ENCODE assay signal across 15 cellular contexts in the genomic region with DNA sequence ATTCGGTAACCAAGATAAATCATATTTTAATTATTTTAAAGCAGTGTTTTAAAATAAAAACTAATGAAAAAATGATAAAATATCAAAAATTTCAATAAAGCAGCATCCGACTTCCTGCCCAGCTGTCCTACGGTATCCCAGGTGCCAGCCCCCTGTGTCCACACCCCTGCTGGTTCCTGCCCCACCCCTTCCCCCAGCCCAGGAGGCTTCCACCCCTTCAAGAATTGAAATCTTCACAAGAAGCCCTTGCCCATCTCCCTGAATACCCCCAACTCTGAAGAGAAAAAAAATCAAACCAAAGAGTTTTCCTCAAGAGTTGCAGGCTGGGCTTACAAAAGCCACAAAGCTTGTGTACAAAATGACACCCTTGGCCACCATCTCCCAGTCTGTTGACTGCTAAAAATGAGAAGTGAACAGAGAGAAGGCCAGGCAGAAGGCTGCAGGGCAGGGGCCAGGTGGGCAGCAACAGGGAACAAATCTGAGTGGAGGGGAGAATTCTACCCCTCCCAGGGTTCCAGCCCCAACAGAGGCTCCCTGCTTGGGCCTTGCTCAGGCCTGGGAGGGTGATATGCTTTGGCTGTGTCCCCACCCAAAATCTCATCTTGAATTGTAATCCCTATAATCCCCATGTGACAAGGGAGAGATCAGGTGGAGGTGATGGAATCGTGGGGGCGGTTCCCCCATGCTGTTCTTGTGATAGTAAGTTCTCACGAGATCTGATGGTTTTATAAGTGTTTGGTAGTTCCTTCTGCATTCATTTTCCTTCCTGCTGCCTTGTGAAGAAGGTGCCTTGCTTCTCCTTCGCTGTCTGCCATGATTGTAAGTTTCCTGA. TPM values are rescaled to one million over a fixed set of nuclear protein-coding genes. Genes with fewer than 3 reads are reported as not detected.
DNase-seq lines count a peak whose midpoint lies in the region; ATAC-seq, FAIRE-seq and TF ChIP-seq lines count a peak whose summit lies in the region.
"Had no signal": no experiment of that assay in that cellular context is flagged by ENCODE, and none has a peak within 500 bp of the region (broad histone marks: within the 10 kb centered on the region; RNA-seq: fewer than 3 reads in every experiment).

No MANE protein-coding gene starts in this region.

- H3K27me3 Mint-ChIP-seq in stimulated activated naive CD8-positive, alpha-beta T cell treated with anti-CD3 and anti-CD28 coated beads, Interleukin-15, amount 100 ng/mL, for 72 hours, result peaks cover 73% of the 10 kb centered on the region
- H3K27me3 Mint-ChIP-seq in astrocyte (ENCODE audit: low read depth, unreplicated experiment) (peaks cover 27% of the 10 kb centered on the region), neural crest cell (ENCODE audit: low read depth) (peaks cover 44% of the 10 kb centered on the region)

- H4K20me1 ChIP-seq in astrocyte (ENCODE audit: insufficient read depth, low read length), result no peaks in the 10 kb centered on the region

- H3K36me3 Mint-ChIP-seq in astrocyte (ENCODE audit: low read depth, unreplicated experiment), result peaks cover 2% of the 10 kb centered on the region
- H3K36me3 Mint-ChIP-seq in neural crest cell (ENCODE audit: low read depth), result no peaks in the 10 kb centered on the region
- H3K36me3 Mint-ChIP-seq: brain had no signal

- H3K79me2 ChIP-seq in astrocyte (ENCODE audit: insufficient read depth, low read length), result no peaks in the 10 kb centered on the region

- H3K27ac Mint-ChIP-seq in stimulated activated naive CD8-positive, alpha-beta T cell treated with anti-CD3 and anti-CD28 coated beads, Interleukin-15, amount 100 ng/mL, for 72 hours, result no peak overlapping the region
- H3K27ac Mint-ChIP-seq in astrocyte (ENCODE audit: unreplicated experiment), result no peak overlapping the region
- H3K27ac Mint-ChIP-seq in neural crest cell (ENCODE audit: unreplicated experiment), result peak overlapping the region; percentile 24
- H3K27ac Mint-ChIP-seq: CD8-positive, alpha-beta memory T cell had no signal

- H3K9me3 Mint-ChIP-seq in stimulated activated naive CD8-positive, alpha-beta T cell treated with anti-CD3 and anti-CD28 coated beads, Interleukin-15, amount 100 ng/mL, for 72 hours, result no peaks in the 10 kb centered on the region
- peaks cover 2% of the 10 kb centered on the region for H3K9me3 Mint-ChIP-seq in astrocyte (ENCODE audit: unreplicated experiment)
- no peaks in the 10 kb centered on the region for H3K9me3 Mint-ChIP-seq in neural crest cell

- no peaks in the 10 kb centered on the region for H3K36me3 ChIP-seq in astrocyte (ENCODE audit: insufficient read depth, low read length)
- H3K36me3 ChIP-seq in gastroesophageal sphincter, result no peaks in the 10 kb centered on the region
- H3K36me3 ChIP-seq: prostate gland had no signal

- 85 to 88% methylated on average over 7 of the region's 7 CpGs for WGBS in gastroesophageal sphincter (ENCODE audit: low coverage in 1 of 2), 2 donors

- TF ChIP-seq EP300 in gastroesophageal sphincter (IDR thresholded peaks at IDR 0.05), result no peak

- FAIRE-seq in astrocyte (lab: Jason Lieb, UNC), result no peak

- H3K4me1 ChIP-seq in astrocyte (ENCODE audit: insufficient read depth, low read length) (peaks cover 12% of the 10 kb centered on the region), gastroesophageal sphincter (peaks cover 0 to 44% (median 5%) of the 10 kb centered on the region in 3 donors)
- H3K4me1 ChIP-seq: prostate gland had no signal

- H2AFZ ChIP-seq in astrocyte (ENCODE audit: low read depth, low read length), result no peak overlapping the region

- H3K27ac ChIP-seq in astrocyte (ENCODE audit: low read depth, low read length), result no peak overlapping the region
- H3K27ac ChIP-seq in gastroesophageal sphincter, result no peak overlapping the region
- H3K27ac ChIP-seq: prostate gland, RWPE1 had no signal

- peaks cover 9% of the 10 kb centered on the region for H3K4me1 Mint-ChIP-seq in stimulated activated naive CD8-positive, alpha-beta T cell treated with anti-CD3 and anti-CD28 coated beads, Interleukin-15, amount 100 ng/mL, for 72 hours
- H3K4me1 Mint-ChIP-seq in astrocyte (ENCODE audit: low read depth, unreplicated experiment) (peaks cover 8% of the 10 kb centered on the region), neural crest cell (peaks cover 9% of the 10 kb centered on the region)

- H3K4me3 Mint-ChIP-seq in stimulated activated naive CD8-positive, alpha-beta T cell treated with anti-CD3 and anti-CD28 coated beads, Interleukin-15, amount 100 ng/mL, for 72 hours, result no peak overlapping the region
- peak overlapping the region; percentile 55 for H3K4me3 Mint-ChIP-seq in astrocyte (ENCODE audit: unreplicated experiment)
- peak overlapping the region; percentile 21 for H3K4me3 Mint-ChIP-seq in neural crest cell
- H3K4me3 Mint-ChIP-seq: CD8-positive, alpha-beta memory T cell had no signal

- TF ChIP-seq POLR2A in gastroesophageal sphincter (IDR thresholded peaks at IDR 0.05), result no peak

- H3K27me3 ChIP-seq in astrocyte (ENCODE audit: insufficient read depth, low read length) (peaks cover 31% of the 10 kb centered on the region), gastroesophageal sphincter (peaks cover 7% of the 10 kb centered on the region)

- peak; percentile 3 for DNase-seq in stimulated activated naive CD8-positive, alpha-beta T cell treated with anti-CD3 and anti-CD28 coated beads, Interleukin-15, Interleukin-2, amounts not matched to agents 100 U/mL and 50 U/mL, for 24 hours
- no peak for DNase-seq in stimulated activated naive CD8-positive, alpha-beta T cell treated with anti-CD3 and anti-CD28 coated beads, Interleukin-15, amount 100 ng/mL, for 72 hours
- DNase-seq in astrocyte (ENCODE audit: low read depth) (no peak), neural crest cell (ENCODE audit: low read depth, low spot score) (no peak), SW480 (ENCODE audit: low spot score) (no peak), AG20443 (ENCODE audit: low spot score) (no peak)
- DNase-seq: activated T-cell treated with anti-CD3 and anti-CD28 coated beads for 4 hours, NCI-H1105, T1000 had no signal

- H3K4me3 ChIP-seq in astrocyte (ENCODE audit: insufficient read depth, low read depth, low read length) (no peak overlapping the region), gastroesophageal sphincter (no peak overlapping the region)

- TF ChIP-seq CTCF in astrocyte (IDR thresholded peaks at IDR 0.05; ENCODE audit: insufficient read depth, low read depth, low read length), result no peak
- TF ChIP-seq CTCF in neural crest cell (conservative IDR thresholded peaks at IDR 0.05), result no peak
- TF ChIP-seq CTCF in gastroesophageal sphincter (IDR thresholded peaks at IDR 0.05), result no peak

- H3K9ac ChIP-seq in astrocyte (ENCODE audit: low read length), result no peak overlapping the region

- ATAC-seq in stimulated activated naive CD8-positive, alpha-beta T cell treated with anti-CD3 and anti-CD28 coated beads, Interleukin-15, Interleukin-2, amounts not matched to agents 100 U/mL and 50 U/mL, for 24 hours, result no peak
- ATAC-seq in stimulated activated naive CD8-positive, alpha-beta T cell treated with anti-CD3 and anti-CD28 coated beads, Interleukin-15, amount 100 ng/mL, for 72 hours, result no peak
- no peak for ATAC-seq in gastroesophageal sphincter

- no peak overlapping the region for H3K4me2 ChIP-seq in astrocyte (ENCODE audit: low read length)

- H3K9me3 ChIP-seq in astrocyte (ENCODE audit: insufficient read depth, low read depth, low read length) (no peaks in the 10 kb centered on the region), gastroesophageal sphincter (no peaks in the 10 kb centered on the region)
- H3K9me3 ChIP-seq: prostate gland had no signal

RNA-seq across cellular contexts. Expression of gene GPRIN2, which starts 14.5 kb away (rescaled TPM):
- total RNA-seq in astrocyte, result 2.2 and 3.0 TPM in 2 replicates
- 1.4 and 1.5 TPM in 2 replicates for total RNA-seq in neural crest cell
- 1 to 10 TPM in 2 of 4 donors, not detected in 2; 1.2 to 1.6 TPM for total RNA-seq in gastroesophageal sphincter
- total RNA-seq: CD8-positive, alpha-beta memory T cell; lung microvascular endothelial cell had no signal

RNA-seq across cellular contexts. Expression of gene SYT15, which starts 37.0 kb away (rescaled TPM):
- 1.2 and 1.4 TPM in 2 replicates for total RNA-seq in astrocyte
- total RNA-seq in neural crest cell, result 1.4 and 1.6 TPM in 2 replicates
- total RNA-seq in gastroesophageal sphincter, result 10 to 100 TPM in 2 of 4 donors, 1 to 10 TPM in 2; 1.9 to 11.2 (median 7.4) TPM

Comparison
In these comparisons a context has a peak if more than half of its experiments do, and no peak if none do; other contexts are left out.
1. H3K4me3 Mint-ChIP-seq: peak in astrocyte (single experiment) and neural crest cell (single experiment); none in stimulated activated naive CD8-positive, alpha-beta T cell treated with anti-CD3 and anti-CD28 coated beads, Interleukin-15, amount 100 ng/mL, for 72 hours (0 of 2).